In the genomic region with DNA sequence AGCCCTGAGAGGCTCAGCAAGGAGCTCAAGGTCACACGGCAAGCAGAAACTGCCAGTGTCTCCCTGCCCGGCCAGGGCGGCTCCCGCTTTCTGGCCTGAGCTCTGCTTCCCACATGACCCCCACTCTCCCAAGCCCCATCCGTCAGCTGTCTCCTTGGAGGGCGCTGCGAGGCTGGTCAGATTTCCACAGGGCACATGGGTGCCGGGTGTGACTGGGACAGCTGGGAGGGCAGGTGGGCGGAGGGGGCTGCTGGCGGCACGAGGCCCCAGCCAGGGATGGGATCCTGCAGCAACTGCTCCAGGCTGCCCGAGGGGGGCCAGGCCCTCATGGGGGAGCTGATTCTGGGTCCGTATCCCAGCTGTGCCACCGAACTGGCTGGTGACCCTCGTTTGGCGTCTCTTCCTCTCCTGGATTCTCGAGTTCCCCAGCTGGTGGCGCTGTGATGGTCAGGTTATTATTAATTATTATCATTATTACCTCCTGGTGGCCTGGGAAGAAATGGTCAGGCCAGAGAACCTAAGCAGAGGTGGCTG, we compare ENCODE assay signal across 13 cellular contexts. TPM values are rescaled to one million over a fixed set of nuclear protein-coding genes. Genes with fewer than 3 reads are reported as not detected.
DNase-seq lines count a peak whose midpoint lies in the region; ATAC-seq and TF ChIP-seq lines count a peak whose summit lies in the region.
"Had no signal": no experiment of that assay in that cellular context is flagged by ENCODE, and none has a peak within 500 bp of the region (broad histone marks: within the 10 kb centered on the region; RNA-seq: fewer than 3 reads in every experiment).

No MANE protein-coding gene starts in this region.

- no peak for TF ChIP-seq RAD21 in SK-N-SH (IDR thresholded peaks at IDR 0.05; ENCODE audit: low read length)

- H3K4me1 ChIP-seq in heart left ventricle (peaks cover 0 to 25% (median 7%) of the 10 kb centered on the region in 12 donors), right atrium auricular region (peaks cover 2 to 16% of the 10 kb centered on the region in 2 donors), SK-N-SH (ENCODE audit: control insufficient read depth in 1 of 2, insufficient read depth in 2 of 2, low read depth in 1 of 2, low read length in 1 of 2) (peaks cover 4 to 5% of the 10 kb centered on the region in 2 experiments; a peak in 3 of 4 replicates), left ventricle myocardium inferior (peaks cover 35% of the 10 kb centered on the region), upper lobe of right lung (peaks cover 2% of the 10 kb centered on the region)

- no peaks in the 10 kb centered on the region for H3K9me2 ChIP-seq in SK-N-SH

- H3K27me3 ChIP-seq in heart left ventricle (no peaks in the 10 kb centered on the region), right atrium auricular region (no peaks in the 10 kb centered on the region), SK-N-SH (ENCODE audit: insufficient read depth) (no peaks in the 10 kb centered on the region), left ventricle myocardium inferior (ENCODE audit: low read depth) (no peaks in the 10 kb centered on the region), upper lobe of right lung (no peaks in the 10 kb centered on the region)

- DNase-seq in heart left ventricle, result peak in 1 of 5 donors; percentile 38
- no peak for DNase-seq in right atrium auricular region (ENCODE audit: low spot score)
- peak; percentile 42 for DNase-seq in SK-N-SH
- DNase-seq in left ventricle myocardium inferior, result no peak
- DNase-seq in upper lobe of right lung, result no peak
- no peak for DNase-seq in ureter (ENCODE audit: low spot score)
- DNase-seq in stimulated activated naive CD4-positive, alpha-beta T cell treated with Interleukin-2 at 50 U/mL for 16 hours (lab: John Stamatoyannopoulos, UW), result no peak
- DNase-seq: activated CD4-positive, alpha-beta T cell treated with anti-CD3 and anti-CD28 coated beads, Interleukin-2, amount 10 ng/mL, durations not matched to agents 24 days and 14 days; activated naive CD8-positive, alpha-beta T cell treated with anti-CD3 and anti-CD28 coated beads, Interleukin-2, amount 10 ng/mL, durations not matched to agents 7 days and 5 days; C1 segment of cervical spinal cord; stimulated activated naive CD8-positive, alpha-beta T cell treated with anti-CD3 and anti-CD28 coated beads, Interleukin-15, amount 100 ng/mL, for 72 hours had no signal

- intact Hi-C loops in heart left ventricle (cut with DNase I), result loop anchor here in 1 of 10 donors (5.0 kb wide), 1 partner anchor 58 kb away; no protein-coding TSS in a partner anchor
- intact Hi-C loops in left ventricle myocardium inferior (cut with micrococcal nuclease), result no loop called here
- intact Hi-C loops in upper lobe of right lung (cut with DNase I), result no loop called here

- no peaks in the 10 kb centered on the region for H3K36me3 ChIP-seq in heart left ventricle
- no peaks in the 10 kb centered on the region for H3K36me3 ChIP-seq in right atrium auricular region
- no peaks in the 10 kb centered on the region for H3K36me3 ChIP-seq in SK-N-SH (replicated peaks in 1 of 2; ENCODE audit: control insufficient read depth in 1 of 2, insufficient read depth in 2 of 2, low read length in 1 of 2)
- H3K36me3 ChIP-seq in left ventricle myocardium inferior, result no peaks in the 10 kb centered on the region
- no peaks in the 10 kb centered on the region for H3K36me3 ChIP-seq in upper lobe of right lung

- no peak overlapping the region for H3K4me2 ChIP-seq in SK-N-SH

- H3K27ac ChIP-seq in heart left ventricle, result peak overlapping the region in 7 of 12 donors; percentile 5 to 54 (median 45)
- no peak overlapping the region for H3K27ac ChIP-seq in right atrium auricular region
- H3K27ac ChIP-seq in SK-N-SH (ENCODE audit: low read depth in 2 of 2, low read length in 1 of 2), result no peak overlapping the region
- peak overlapping the region; percentile 37 for H3K27ac ChIP-seq in left ventricle myocardium inferior (replicated peaks)
- H3K27ac ChIP-seq in upper lobe of right lung, result no peak overlapping the region

- no peak overlapping the region for H2AFZ ChIP-seq in SK-N-SH (ENCODE audit: low read depth)

- H3K9me3 ChIP-seq in heart left ventricle (no peaks in the 10 kb centered on the region), right atrium auricular region (no peaks in the 10 kb centered on the region), SK-N-SH (no peaks in the 10 kb centered on the region), left ventricle myocardium inferior (replicated peaks) (no peaks in the 10 kb centered on the region), upper lobe of right lung (no peaks in the 10 kb centered on the region)

- peak in 3 of 4 donors; percentile 8 to 41 (median 35) for ATAC-seq in heart left ventricle
- ATAC-seq in upper lobe of right lung, result peak; percentile 9
- ATAC-seq in GM18502 (IDR thresholded peaks at IDR 0.05; ENCODE audit: poor library complexity, unreplicated experiment), result no peak
- ATAC-seq: stimulated activated naive CD8-positive, alpha-beta T cell treated with anti-CD3 and anti-CD28 coated beads, Interleukin-15, amount 100 ng/mL, for 72 hours had no signal

- TF ChIP-seq CTCF in heart left ventricle (IDR thresholded peaks at IDR 0.05) (peak in 8 of 12 donors; percentile 14 to 40 (median 24)), right atrium auricular region (IDR thresholded peaks at IDR 0.05) (peak in 1 of 2 donors; percentile 38), SK-N-SH (IDR thresholded peaks at IDR 0.05) (peak; percentile 65), left ventricle myocardium inferior (IDR thresholded peaks at IDR 0.05; ENCODE audit: borderline replicate concordance) (peak; percentile 19), upper lobe of right lung (IDR thresholded peaks at IDR 0.05) (no peak)

- CTCF ChIA-PET in SK-N-SH (lab: Yijun Ruan, JAX), result interaction anchor here (0.7 to 33.6 kb wide), 19 partner anchors 10 to 303 kb away, joined by 3 to 1436 read pairs (median 5); a partner anchor contains a TSS

- no peak for TF ChIP-seq POLR2A in heart left ventricle (IDR thresholded peaks at IDR 0.05)

- no peaks in the 10 kb centered on the region for H4K20me1 ChIP-seq in SK-N-SH (ENCODE audit: insufficient read depth)

- POLR2A ChIA-PET in SK-N-SH (lab: Yijun Ruan, JAX), result interaction anchor here (1.0 kb wide), 1 partner anchor 15 kb away, joined by 4 read pairs; no protein-coding TSS in a partner anchor

- no peak overlapping the region for H3K9ac ChIP-seq in SK-N-SH

- TF ChIP-seq EP300 in SK-N-SH (IDR thresholded peaks at IDR 0.05; ENCODE audit: borderline replicate concordance in 1 of 2, low read depth in 1 of 2, low read length in 1 of 2), result no peak

- whole genome bisulfite sequencing in heart left ventricle, 4 donors, result 65 to 70% (median 67%) methylated on average over 10 to 18 of the region's 18 CpGs
- WGBS in SK-N-SH (ENCODE audit: low lambda C conversion rate), result 73% methylated on average over 6 of the region's 18 CpGs

- H3K4me3 ChIP-seq in heart left ventricle, result no peak overlapping the region
- no peak overlapping the region for H3K4me3 ChIP-seq in right atrium auricular region
- H3K4me3 ChIP-seq in SK-N-SH (ENCODE audit: low read depth in 2 of 2, low read length in 1 of 2), result no peak overlapping the region
- H3K4me3 ChIP-seq in left ventricle myocardium inferior, result no peak overlapping the region
- no peak overlapping the region for H3K4me3 ChIP-seq in upper lobe of right lung

- H3F3A ChIP-seq in SK-N-SH (replicated peaks; ENCODE audit: insufficient read depth), result peaks cover 2% of the 10 kb centered on the region

- H3K79me2 ChIP-seq in SK-N-SH (ENCODE audit: insufficient read depth), result no peaks in the 10 kb centered on the region

TF ChIP-seq in SK-N-SH, 30 proteins besides CTCF, POLR2A, EP300 and RAD21 (continues in another document):
- TF ChIP-seq MXI1 (IDR thresholded peaks at IDR 0.05; ENCODE audit: low read depth, low read length) (no peak), CHD2 (IDR thresholded peaks at IDR 0.05; ENCODE audit: low read length, partially characterized antibody) (no peak)

RNA-seq across cellular contexts. Expression of a gene that starts 12.9 kb away (rescaled TPM):
- total RNA-seq in heart left ventricle (not detected), right atrium auricular region (not detected), left ventricle myocardium inferior (not detected), upper lobe of right lung (not detected), ureter (not detected)
- polyA plus RNA-seq in heart left ventricle (under 1 TPM; 0.07 to 0.15 TPM), SK-N-SH (2012; rRNA removed) (not detected in 2 replicates)
- not detected in 2 replicates for polyA plus RNA-seq in SK-N-SH (2012; cell fraction: cytosol; rRNA removed)
- not detected in 2 replicates for polyA plus RNA-seq in SK-N-SH (2012; cell fraction: nucleus; rRNA removed)
- total RNA-seq: activated CD4-positive, alpha-beta T cell treated with anti-CD3 and anti-CD28 coated beads, Interleukin-2, amount 10 ng/mL, durations not matched to agents 24 days and 14 days; activated naive CD8-positive, alpha-beta T cell treated with anti-CD3 and anti-CD28 coated beads, Interleukin-2, amount 10 ng/mL, durations not matched to agents 7 days and 5 days had no signal
- polyA plus RNA-seq: esophagus had no signal

RNA-seq across cellular contexts. Expression of a gene that starts 21.4 kb away (rescaled TPM):
- 1,000 to 10,000 TPM in 3 of 9 donors, 100 to 1,000 TPM in 6; 600 to 1,072 (median 736) TPM for total RNA-seq in heart left ventricle
- 1,000 to 10,000 TPM; 2,555 to 3,054 TPM for polyA plus RNA-seq in heart left ventricle
- 1,000 to 10,000 TPM in 1 of 2 donors, 100 to 1,000 TPM in 1; 846 to 1,378 TPM for total RNA-seq in right atrium auricular region
- 5,012 and 5,348 TPM in 2 replicates for polyA plus RNA-seq in SK-N-SH (2012; rRNA removed)
- polyA plus RNA-seq in SK-N-SH (2012; cell fraction: cytosol; rRNA removed), result 4,799 and 5,551 TPM in 2 replicates
- 922 and 958 TPM in 2 replicates for polyA plus RNA-seq in SK-N-SH (2012; cell fraction: nucleus; rRNA removed)
- 686 TPM for total RNA-seq in left ventricle myocardium inferior
- total RNA-seq in upper lobe of right lung, result 794 TPM
- 1,601 TPM for total RNA-seq in ureter

RNA-seq across cellular contexts. Expression of a gene that starts 21.6 kb away (rescaled TPM):
- total RNA-seq in heart left ventricle (10 to 100 TPM; 27.0 to 56.7 (median 38.3) TPM), right atrium auricular region (10 to 100 TPM; 21.7 to 23.5 TPM), left ventricle myocardium inferior (39.2 TPM), upper lobe of right lung (42.1 TPM), ureter (36.5 TPM)
- polyA plus RNA-seq in heart left ventricle (100 to 1,000 TPM in 1 of 2 donors, 10 to 100 TPM in 1; 39.7 to 102 TPM), SK-N-SH (2012; rRNA removed) (69.6 and 73.1 TPM in 2 replicates)
- polyA plus RNA-seq in SK-N-SH (2012; cell fraction: cytosol; rRNA removed), result 80.8 and 100 TPM in 2 replicates
- 72.6 and 77.5 TPM in 2 replicates for polyA plus RNA-seq in SK-N-SH (2012; cell fraction: nucleus; rRNA removed)

Comparison
In these comparisons a context has a peak if more than half of its experiments do, and no peak if none do; other contexts are left out.
1. H3K27ac ChIP-seq: peak in heart left ventricle (7 of 12) and left ventricle myocardium inferior (single experiment); none in right atrium auricular region (0 of 2), SK-N-SH (0 of 2) and upper lobe of right lung (single experiment).